Comparison of ENCODE assay signal across 33 cellular contexts in the genomic region with DNA sequence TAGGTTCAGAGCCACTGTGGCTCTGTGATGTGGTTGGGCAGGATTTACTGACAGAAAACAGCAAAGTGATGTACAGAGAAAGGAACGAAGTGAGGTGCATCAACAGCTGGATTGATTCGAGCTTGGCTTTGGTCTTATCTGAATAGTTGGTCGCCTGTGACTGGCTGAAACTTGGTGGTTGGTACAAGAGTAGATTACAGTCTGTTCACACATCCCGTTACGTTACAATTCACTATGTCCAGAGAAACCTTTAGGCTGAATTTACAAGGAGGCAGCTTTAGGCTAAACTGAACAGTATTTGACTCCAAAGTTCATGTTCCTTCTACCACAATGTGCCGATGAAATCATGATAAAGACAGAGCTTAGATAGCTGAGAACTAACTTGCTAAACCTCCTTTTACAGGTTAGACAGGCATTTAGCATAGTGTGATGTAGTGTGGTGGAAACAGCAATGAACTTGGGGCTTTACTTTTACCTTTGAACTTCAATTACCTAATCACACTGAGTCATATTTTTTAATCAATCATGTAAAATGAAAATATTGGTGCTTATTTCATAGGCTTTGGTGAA.
"Had no signal": no experiment of that assay in that cellular context is flagged by ENCODE, and none has a peak within 500 bp of the region (broad histone marks: within the 10 kb centered on the region; RNA-seq: fewer than 3 reads in every experiment).

No MANE protein-coding gene starts in this region.

- H3K4me2 ChIP-seq: KMS-11, PC-9 had no signal

- FAIRE-seq: RCC 7860 had no signal

- H3K27me3 ChIP-seq: MG63 had no signal

- ATAC-seq: Panc1, SK-N-SH treated with all-trans-retinoic acid at 6 μM for 48 hours had no signal

- DNase-seq: Karpas-422, KBM-7, MG63, NCI-H1048, NCI-H1092 treated with DMSO at 0.1 percent for 48 hours, NCI-H1105 treated with DMSO at 0.1 percent for 48 hours, NCI-H1417, NCI-H1436, NCI-H146, NCI-H1694, NCI-H187, NCI-H1930, NCI-H2029 treated with DMSO at 0.1 percent for 48 hours, NCI-H2081 treated with DMSO at 0.1 percent for 48 hours, NCI-H2107, NCI-H2171, NCI-H226, NCI-H446 treated with DMSO at 0.1 percent for 48 hours, NCI-H510A, NCI-H524, NCI-H526, NCI-H69, NCI-H748 treated with DMSO at 0.1 percent for 48 hours, NCI-H82, PC-9, Right ventricle myocardium superior, RPMI8226, SHP77 treated with DMSO at 0.1 percent for 48 hours had no signal

- H2AFZ ChIP-seq: PC-9 had no signal

- H3K4me3 ChIP-seq: MG63, PC-9, SK-N-MC had no signal

- H3K9ac ChIP-seq: KMS-11 had no signal

- H3K27ac ChIP-seq: KMS-11, PC-9, SK-N-MC had no signal

- H3K9me3 ChIP-seq: MG63 had no signal

- H3K36me3 ChIP-seq: MG63 had no signal
